Comparison of ENCODE assay signal across 17 cellular contexts in genomic region chr6:137756788-137757187, GRCh38.
DNase-seq lines count a peak whose midpoint lies in the region; TF ChIP-seq lines count a peak whose summit lies in the region.
"Had no signal": no experiment of that assay in that cellular context is flagged by ENCODE, and none has a peak within 500 bp of the region (broad histone marks: within the 10 kb centered on the region; RNA-seq: fewer than 3 reads in every experiment).

No MANE protein-coding gene starts in this region.

- peaks cover 32% of the 10 kb centered on the region for H3K4me1 ChIP-seq in OCI-LY7 (ENCODE audit: insufficient read depth, low read length, poor library complexity, severe bottlenecking)
- H3K4me1 ChIP-seq: A549 had no signal

- no peaks in the 10 kb centered on the region for H3K9me2 ChIP-seq in OCI-LY7 (ENCODE audit: insufficient read depth, low read length)

- H4K20me1 ChIP-seq in OCI-LY7 (ENCODE audit: insufficient read depth, low read length), result no peaks in the 10 kb centered on the region
- H4K20me1 ChIP-seq: BLaER1 treated with 17β-estradiol and CSF1 and Interleukin-3, amounts not matched to agents 10 nM and 100 nM had no signal

- H3K36me3 ChIP-seq in OCI-LY7 (ENCODE audit: insufficient read depth, low read length) (no peaks in the 10 kb centered on the region), H7 (replicated peaks; ENCODE audit: control insufficient read depth, insufficient read depth, low read length) (no peaks in the 10 kb centered on the region)
- H3K36me3 ChIP-seq: BLaER1 treated with 17β-estradiol and CSF1 and Interleukin-3, amounts not matched to agents 10 nM and 100 nM had no signal

- intact Hi-C loops in OCI-LY7 (cut with micrococcal nuclease; ENCODE audit: unreplicated experiment), result loop anchor here (10.0 kb wide), 1 partner anchor 1042 kb away; no protein-coding TSS in a partner anchor

- H3K27me3 ChIP-seq in H7 (ENCODE audit: control insufficient read depth, insufficient read depth, low read length), result no peaks in the 10 kb centered on the region
- H3K27me3 ChIP-seq: BLaER1 treated with 17β-estradiol and CSF1 and Interleukin-3, amounts not matched to agents 10 nM and 100 nM had no signal

- H2AFZ ChIP-seq in OCI-LY7 (ENCODE audit: low read length), result no peak overlapping the region

- TF ChIP-seq CTCF in fibroblast of the aortic adventitia (IDR thresholded peaks at IDR 0.05; ENCODE audit: insufficient read depth, low read length), result no peak
- TF ChIP-seq CTCF in OCI-LY7 (conservative IDR thresholded peaks at IDR 0.05; ENCODE audit: low read length), result no peak

- no peaks in the 10 kb centered on the region for H3K79me2 ChIP-seq in OCI-LY7 (ENCODE audit: insufficient read depth, low read depth, low read length)

- CTCF ChIA-PET in OCI-LY7 (lab: Charles Lee; ENCODE audit: unreplicated experiment), result no interaction called here

- no peak overlapping the region for H3K4me2 ChIP-seq in OCI-LY7 (ENCODE audit: low read length)
- H3K4me2 ChIP-seq: A549 had no signal

- DNase-seq in EH (ENCODE audit: low read depth), result peak; percentile 50
- DNase-seq in HS-27A (ENCODE audit: low read depth), result peak; percentile 54
- peak; percentile 33 for DNase-seq in fibroblast of the aortic adventitia (ENCODE audit: low read depth)
- no peak for DNase-seq in OCI-LY7 (ENCODE audit: low spot score)
- DNase-seq in H7, result no peak
- no peak for DNase-seq in NCI-H82 treated with DMSO at 0.1 percent for 48 hours (lab: John Stamatoyannopoulos, UW; ENCODE audit: unreplicated experiment)
- DNase-seq: AML-193; Caco-2; Calu3; CD4-positive, alpha-beta T cell; CD8-positive, alpha-beta T cell; DMS79 treated with DMSO at 0.1 percent for 48 hours; GF-D8 had no signal

- no peak overlapping the region for H3K4me3 ChIP-seq in fibroblast of the aortic adventitia (ENCODE audit: low read depth, low read length)
- H3K4me3 ChIP-seq in OCI-LY7 (ENCODE audit: low read depth, low read length, poor library complexity, severe bottlenecking), result no peak overlapping the region
- H3K4me3 ChIP-seq in H7 (ENCODE audit: insufficient read depth, low read depth, low read length), result no peak overlapping the region
- H3K4me3 ChIP-seq: A549; BLaER1 treated with 17β-estradiol and CSF1 and Interleukin-3, amounts not matched to agents 10 nM and 100 nM had no signal

- BruUV-seq in OCI-LY7 (replicated peaks; lab: Mats Ljungman, UMichigan), result no TSS peak

- H3K27ac ChIP-seq in OCI-LY7 (ENCODE audit: low read depth, low read length, poor library complexity, severe bottlenecking), result no peak overlapping the region
- H3K27ac ChIP-seq: 22Rv1; A549; BLaER1 treated with 17β-estradiol and CSF1 and Interleukin-3, amounts not matched to agents 10 nM and 100 nM; C4-2B had no signal

- H3K9me3 ChIP-seq in OCI-LY7 (ENCODE audit: low read length), result no peaks in the 10 kb centered on the region
- H3K9me3 ChIP-seq: A549, Caco-2 had no signal

- POLR2A ChIA-PET in OCI-LY7 (lab: Charles Lee), result interaction anchor here (0.6 to 3.0 kb wide), 7 partner anchors 9 to 126 kb away, joined by 3 to 15 read pairs (median 4); no protein-coding TSS in a partner anchor

Comparison
In these comparisons a context has a peak if more than half of its experiments do, and no peak if none do; other contexts are left out.
1. DNase-seq: peak in EH (single experiment), HS-27A (single experiment) and fibroblast of the aortic adventitia (single experiment); none in OCI-LY7 (single experiment), H7 (single experiment) and NCI-H82 treated with DMSO at 0.1 percent for 48 hours (single experiment).